Comparison of ENCODE assay signal across 19 cellular contexts in the genomic region with DNA sequence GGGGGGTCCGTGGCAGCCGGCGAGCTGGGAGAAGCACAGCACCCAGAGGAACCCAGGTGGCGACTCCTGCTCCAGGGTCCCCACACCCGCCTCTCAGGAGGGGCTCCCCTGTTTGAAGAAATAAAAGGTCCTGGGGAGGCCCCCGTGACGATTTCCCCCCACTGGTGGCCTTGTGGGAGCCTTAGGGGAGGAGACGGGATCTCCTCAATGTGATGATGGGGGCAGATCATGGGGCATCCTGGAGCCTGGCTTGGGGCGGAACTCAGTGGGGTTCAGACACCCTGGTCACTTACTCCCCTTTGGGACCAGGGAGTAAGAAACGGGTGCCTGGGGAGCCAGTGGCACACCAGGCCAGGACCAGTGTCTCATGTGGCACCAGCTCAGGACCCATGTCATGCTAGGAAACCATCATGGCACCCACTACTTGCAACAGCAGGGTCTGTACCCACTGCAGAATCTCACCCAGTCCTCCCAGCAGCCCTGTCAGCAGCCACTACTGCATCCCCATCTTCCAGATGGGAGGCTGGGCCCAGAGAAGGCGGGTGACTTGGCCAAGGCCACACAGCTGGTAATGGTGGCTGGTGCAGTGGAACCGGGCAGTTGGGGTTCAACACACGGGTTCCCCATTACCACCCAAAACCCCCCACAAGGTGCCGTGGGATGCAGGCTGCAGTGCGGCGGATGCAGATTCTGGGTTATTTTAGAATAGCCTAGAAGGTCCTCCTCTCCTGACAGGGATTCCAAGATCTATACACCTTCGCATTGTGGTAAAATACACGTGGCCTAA.
"Had no signal": no experiment of that assay in that cellular context is flagged by ENCODE, and none has a peak within 500 bp of the region (broad histone marks: within the 10 kb centered on the region; RNA-seq: fewer than 3 reads in every experiment).

No MANE protein-coding gene starts in this region.

- DNase-seq: dermis blood vessel endothelial cell; esophagus squamous epithelium; foreskin fibroblast; glutamatergic neuron; naive thymus-derived CD8-positive, alpha-beta T cell; occipital lobe; retina; sigmoid colon; stimulated activated CD4-positive, alpha-beta T cell treated with anti-CD3 and anti-CD28 coated beads, Interleukin-12 subunit alpha, Interleukin-12 subunit beta, amount 100 ng/mL, for 4 hours; stimulated activated naive CD4-positive, alpha-beta T cell; trophoblast cell had no signal

- H3K36me3 Mint-ChIP-seq: naive thymus-derived CD8-positive, alpha-beta T cell; neural progenitor cell had no signal

- H3K4me1 ChIP-seq: gastroesophageal sphincter, parathyroid adenoma, psoas muscle, sigmoid colon had no signal

- H3K9me3 ChIP-seq: esophagus squamous epithelium, gastroesophageal sphincter, mucosa of descending colon, psoas muscle, sigmoid colon had no signal

- H3K79me2 ChIP-seq: parathyroid adenoma had no signal

- H3K27ac ChIP-seq: esophagus squamous epithelium, gastroesophageal sphincter, neural progenitor cell, parathyroid adenoma, psoas muscle, sigmoid colon, skin epidermis had no signal

- H3K4me3 Mint-ChIP-seq: neural progenitor cell had no signal

- FAIRE-seq: colon, urothelium cell line had no signal

- H3K27me3 ChIP-seq: gastroesophageal sphincter, neural progenitor cell, sigmoid colon had no signal

- H3K9me3 Mint-ChIP-seq: neural progenitor cell had no signal

- H3K4me3 ChIP-seq: esophagus squamous epithelium, gastroesophageal sphincter, mucosa of descending colon, neural progenitor cell, psoas muscle, sigmoid colon, skin epidermis had no signal

- ATAC-seq: gastroesophageal sphincter; mucosa of descending colon; naive thymus-derived CD8-positive, alpha-beta T cell; psoas muscle had no signal

- H3K4me2 ChIP-seq: neural progenitor cell had no signal

- H3K4me1 Mint-ChIP-seq: naive thymus-derived CD8-positive, alpha-beta T cell had no signal

- H3K9ac ChIP-seq: neural progenitor cell, parathyroid adenoma had no signal

- H2AFZ ChIP-seq: neural progenitor cell, parathyroid adenoma had no signal

- H3K36me3 ChIP-seq: esophagus squamous epithelium, gastroesophageal sphincter, neural progenitor cell, sigmoid colon had no signal

- H3K27ac Mint-ChIP-seq: naive thymus-derived CD8-positive, alpha-beta T cell had no signal
